In genomic region chr1:7454895-7455784, GRCh38 we compare ENCODE assay signal across 11 cellular contexts.
DNase-seq lines count a peak whose midpoint lies in the region; TF ChIP-seq lines count a peak whose summit lies in the region.
"Had no signal": no experiment of that assay in that cellular context is flagged by ENCODE, and none has a peak within 500 bp of the region (broad histone marks: within the 10 kb centered on the region; RNA-seq: fewer than 3 reads in every experiment).

No MANE protein-coding gene starts in this region.

- H3K4me3 Mint-ChIP-seq in chondrocyte (ENCODE audit: unreplicated experiment): no peak overlapping the region
- H3K4me3 Mint-ChIP-seq: CD14-positive monocyte had no signal

- peak; percentile 78 for DNase-seq in DMS79 (lab: John Stamatoyannopoulos, UW)
- peak; percentile 95 for DNase-seq in RPMI8226
- peak; percentile 34 for DNase-seq in fibroblast of mammary gland (ENCODE audit: low read depth)
- DNase-seq in pons (ENCODE audit: low spot score): peak; percentile 12
- no peak for DNase-seq in NCI-H1694 (lab: John Stamatoyannopoulos, UW)
- DNase-seq in posterior vena cava (ENCODE audit: low spot score): no peak
- DNase-seq in chondrocyte (ENCODE audit: low spot score): no peak
- no peak for DNase-seq in NCI-H2029 (lab: John Stamatoyannopoulos, UW)
- DNase-seq: NCI-H226, stomach had no signal

- intact Hi-C loops in posterior vena cava (cut with DNase I): loop anchor here in 1 of 2 donors (5.0 kb wide), 1 partner anchor 192 kb away; no protein-coding TSS in a partner anchor

- no peaks in the 10 kb centered on the region for H3K9me3 Mint-ChIP-seq in chondrocyte (ENCODE audit: low read depth)
- H3K9me3 Mint-ChIP-seq: CD14-positive monocyte had no signal

- no peaks in the 10 kb centered on the region for H3K27me3 Mint-ChIP-seq in chondrocyte (ENCODE audit: low read depth)

- no peaks in the 10 kb centered on the region for H3K36me3 Mint-ChIP-seq in chondrocyte (ENCODE audit: low read depth)
- H3K36me3 Mint-ChIP-seq: CD14-positive monocyte had no signal

- TF ChIP-seq CTCF in fibroblast of mammary gland (conservative IDR thresholded peaks at IDR 0.05; ENCODE audit: control insufficient read depth, insufficient read depth, low read depth, low read length): no peak
- TF ChIP-seq CTCF in chondrocyte (IDR thresholded peaks at IDR 0.05): no peak

- H3K4me3 ChIP-seq in fibroblast of mammary gland (ENCODE audit: control insufficient read depth, low read depth, low read length): no peak overlapping the region
- H3K4me3 ChIP-seq: stomach had no signal

- H3K27ac Mint-ChIP-seq in chondrocyte (ENCODE audit: unreplicated experiment): no peak overlapping the region
- H3K27ac Mint-ChIP-seq: CD14-positive monocyte had no signal

- peaks cover 23% of the 10 kb centered on the region for H3K4me1 Mint-ChIP-seq in chondrocyte (ENCODE audit: low read depth)

Comparison
In these comparisons a context has a peak if more than half of its experiments do, and no peak if none do; other contexts are left out.
1. DNase-seq: peak in DMS79 (single experiment), RPMI8226 (single experiment), fibroblast of mammary gland (single experiment) and pons (single experiment); none in NCI-H1694 (single experiment), posterior vena cava (single experiment), chondrocyte (single experiment) and NCI-H2029 (single experiment).